ENCODE assay signal across 1 cellular context in genomic region chr11:3814832-3815231, GRCh38. TPM values are rescaled to one million over a fixed set of nuclear protein-coding genes. Genes with fewer than 3 reads are reported as not detected.
"Had no signal": no experiment of that assay in that cellular context is flagged by ENCODE, and none has a peak within 500 bp of the region (broad histone marks: within the 10 kb centered on the region; RNA-seq: fewer than 3 reads in every experiment).

No MANE protein-coding gene starts in this region.

RNA-seq across cellular contexts. Expression of gene RHOG, which starts 25.9 kb away (rescaled TPM):
- polyA plus RNA-seq: neural cell had no signal
